In the genomic region with DNA sequence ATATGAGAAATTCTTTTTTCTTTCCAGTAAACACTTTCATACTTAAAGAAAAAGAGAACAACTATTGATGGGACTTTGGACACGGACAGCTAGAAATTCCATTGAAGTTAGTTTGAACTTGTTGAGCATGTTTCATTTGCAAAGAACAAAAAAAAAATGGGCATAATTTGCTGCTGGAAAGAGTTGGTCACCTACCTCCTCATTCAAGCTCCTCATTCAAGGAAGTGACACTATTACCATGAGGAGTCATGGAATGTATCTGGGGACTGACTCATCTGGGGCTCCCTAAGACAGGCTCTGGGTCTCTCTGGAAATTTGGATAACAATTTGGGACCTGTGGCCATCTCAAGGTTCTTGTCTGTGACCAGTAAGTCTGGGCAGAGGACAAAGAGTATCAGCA, we compare ENCODE assay signal across 1 cellular context.
TF ChIP-seq lines count a peak whose summit lies in the region.

No MANE protein-coding gene starts in this region.

TF ChIP-seq in HCT116, 20 proteins besides CTCF, POLR2A, EP300 and RAD21 (continued from another document):
- TF ChIP-seq REST (IDR thresholded peaks at IDR 0.05; ENCODE audit: low read depth) (no peak), JUND (IDR thresholded peaks at IDR 0.05) (peak; percentile 94), ZNF274 (IDR thresholded peaks at IDR 0.05; ENCODE audit: low read depth, low read length) (no peak), EZH2 (IDR thresholded peaks at IDR 0.05) (no peak), SRF (IDR thresholded peaks at IDR 0.05; ENCODE audit: low read depth) (peak; percentile 60; the same call in 1 of the 2 replicates), ATF3 (IDR thresholded peaks at IDR 0.05) (peak; percentile 51), SIN3A (IDR thresholded peaks at IDR 0.05; ENCODE audit: low read depth) (no peak)
